Comparison of ENCODE assay signal across 35 cellular contexts in genomic region chr10:123633106-123633505, GRCh38. TPM values are rescaled to one million over a fixed set of nuclear protein-coding genes. Genes with fewer than 3 reads are reported as not detected.
"Had no signal": no experiment of that assay in that cellular context is flagged by ENCODE, and none has a peak within 500 bp of the region (broad histone marks: within the 10 kb centered on the region; RNA-seq: fewer than 3 reads in every experiment).

No MANE protein-coding gene starts in this region.

- FAIRE-seq: colon, keratinocyte had no signal

- H3K27ac Mint-ChIP-seq: activated naive CD4-positive, alpha-beta T cell treated with anti-CD3 and anti-CD28 coated beads for 36 hours; activated naive CD8-positive, alpha-beta T cell treated with anti-CD3 and anti-CD28 coated beads for 36 hours; nephron; stimulated activated effector memory CD8-positive, alpha-beta T cell treated with anti-CD3 and anti-CD28 coated beads, Interleukin-12 subunit alpha, Interleukin-12 subunit beta, amount 100 ng/mL, for 72 hours; stimulated activated naive CD8-positive, alpha-beta T cell treated with anti-CD3 and anti-CD28 coated beads, Interleukin-15, Interleukin-2, amounts not matched to agents 100 ng/mL and 50 ng/mL, for 24 hours had no signal

- DNase-seq: activated CD4-positive, alpha-beta T cell treated with anti-CD3 and anti-CD28 coated beads for 48 hours; activated CD4-positive, alpha-beta T cell treated with anti-CD3 and anti-CD28 coated beads, Interleukin-2, amount 50 U/mL, for 48 hours; activated CD8-positive, alpha-beta memory T cell treated with anti-CD3 and anti-CD28 coated beads for 24 hours; activated effector memory CD4-positive, alpha-beta T cell treated with anti-CD3 and anti-CD28 coated beads, Interleukin-2, amount 50 U/mL, for 16 hours; activated naive CD4-positive, alpha-beta T cell treated with anti-CD3 and anti-CD28 coated beads for 36 hours; activated naive CD8-positive, alpha-beta T cell treated with anti-CD3 and anti-CD28 coated beads for 36 hours; aorta; body of pancreas; effector CD8-positive, alpha-beta T cell; gastrocnemius medialis; glutamatergic neuron; left colon; mammary epithelial cell; right lobe of liver; stimulated activated CD4-positive, alpha-beta T cell treated with anti-CD3 and anti-CD28 coated beads, Interleukin-12 subunit alpha, Interleukin-12 subunit beta, amount 100 ng/mL, for 4 hours; stimulated activated CD4-positive, alpha-beta T cell treated with anti-CD3 and anti-CD28 coated beads, Interleukin-4, amount 100 ng/mL, for 1 hour; thyroid gland; upper lobe of left lung; WERI-Rb-1 had no signal

- H3K36me3 ChIP-seq: adrenal gland, gastrocnemius medialis, right lobe of liver, thyroid gland, upper lobe of left lung, WERI-Rb-1 had no signal

- H3K4me1 Mint-ChIP-seq: activated naive CD8-positive, alpha-beta T cell treated with anti-CD3 and anti-CD28 coated beads for 36 hours; nephron; stimulated activated effector memory CD8-positive, alpha-beta T cell treated with anti-CD3 and anti-CD28 coated beads, Interleukin-12 subunit alpha, Interleukin-12 subunit beta, amount 100 ng/mL, for 72 hours had no signal

- H3K27me3 ChIP-seq: adrenal gland, body of pancreas, gastrocnemius medialis, right lobe of liver, thyroid gland, upper lobe of left lung had no signal

- H3K36me3 Mint-ChIP-seq: activated naive CD8-positive, alpha-beta T cell treated with anti-CD3 and anti-CD28 coated beads for 36 hours; stimulated activated effector memory CD8-positive, alpha-beta T cell treated with anti-CD3 and anti-CD28 coated beads, Interleukin-12 subunit alpha, Interleukin-12 subunit beta, amount 100 ng/mL, for 72 hours had no signal

- H3K9me3 Mint-ChIP-seq: activated naive CD8-positive, alpha-beta T cell treated with anti-CD3 and anti-CD28 coated beads for 36 hours; stimulated activated effector memory CD8-positive, alpha-beta T cell treated with anti-CD3 and anti-CD28 coated beads, Interleukin-12 subunit alpha, Interleukin-12 subunit beta, amount 100 ng/mL, for 72 hours; stimulated activated naive CD8-positive, alpha-beta T cell treated with anti-CD3 and anti-CD28 coated beads, Interleukin-15, Interleukin-2, amounts not matched to agents 100 ng/mL and 50 ng/mL, for 24 hours had no signal

- H3K4me3 Mint-ChIP-seq: activated naive CD4-positive, alpha-beta T cell treated with anti-CD3 and anti-CD28 coated beads for 36 hours; activated naive CD8-positive, alpha-beta T cell treated with anti-CD3 and anti-CD28 coated beads for 36 hours; nephron; stimulated activated effector memory CD8-positive, alpha-beta T cell treated with anti-CD3 and anti-CD28 coated beads, Interleukin-12 subunit alpha, Interleukin-12 subunit beta, amount 100 ng/mL, for 72 hours; stimulated activated naive CD8-positive, alpha-beta T cell treated with anti-CD3 and anti-CD28 coated beads, Interleukin-15, Interleukin-2, amounts not matched to agents 100 ng/mL and 50 ng/mL, for 24 hours had no signal

- H3K9me3 ChIP-seq: gastrocnemius medialis, right lobe of liver, thyroid gland, upper lobe of left lung had no signal

- H3K4me1 ChIP-seq: adrenal gland, body of pancreas, gastrocnemius medialis, right lobe of liver, thyroid gland, upper lobe of left lung had no signal

- H3K27ac ChIP-seq: adrenal gland, body of pancreas, gastrocnemius medialis, right lobe of liver, skin epidermis, thyroid gland, upper lobe of left lung, WERI-Rb-1 had no signal

- H3K4me3 ChIP-seq: adrenal gland, body of pancreas, gastrocnemius medialis, right lobe of liver, skin epidermis, thyroid gland, upper lobe of left lung had no signal

RNA-seq across cellular contexts. Expression of gene GPR26, which starts 33.0 kb away (rescaled TPM):
- total RNA-seq: activated naive CD4-positive, alpha-beta T cell treated with anti-CD3 and anti-CD28 coated beads for 36 hours; activated naive CD8-positive, alpha-beta T cell treated with anti-CD3 and anti-CD28 coated beads for 36 hours; adrenal gland; aorta; body of pancreas; dermis microvascular lymphatic vessel endothelial cell; epithelial cell of proximal tubule; gastrocnemius medialis; left colon; liver; mammary epithelial cell; mucosa of gallbladder; osteocyte; posterior vena cava; renal cortical epithelial cell; right lobe of liver; subcutaneous adipose tissue; T-helper 1 cell treated with Interleukin-12 subunit alpha and Interleukin-12 subunit beta and Interleukin-4 antibody, amounts not matched to agents 30 ng/mL and 1 ng/mL, for 36 hours; thyroid gland; upper lobe of left lung had no signal
- polyA plus RNA-seq: adrenal gland, aorta, keratinocyte, liver, mammary epithelial cell had no signal
